In the genomic region with DNA sequence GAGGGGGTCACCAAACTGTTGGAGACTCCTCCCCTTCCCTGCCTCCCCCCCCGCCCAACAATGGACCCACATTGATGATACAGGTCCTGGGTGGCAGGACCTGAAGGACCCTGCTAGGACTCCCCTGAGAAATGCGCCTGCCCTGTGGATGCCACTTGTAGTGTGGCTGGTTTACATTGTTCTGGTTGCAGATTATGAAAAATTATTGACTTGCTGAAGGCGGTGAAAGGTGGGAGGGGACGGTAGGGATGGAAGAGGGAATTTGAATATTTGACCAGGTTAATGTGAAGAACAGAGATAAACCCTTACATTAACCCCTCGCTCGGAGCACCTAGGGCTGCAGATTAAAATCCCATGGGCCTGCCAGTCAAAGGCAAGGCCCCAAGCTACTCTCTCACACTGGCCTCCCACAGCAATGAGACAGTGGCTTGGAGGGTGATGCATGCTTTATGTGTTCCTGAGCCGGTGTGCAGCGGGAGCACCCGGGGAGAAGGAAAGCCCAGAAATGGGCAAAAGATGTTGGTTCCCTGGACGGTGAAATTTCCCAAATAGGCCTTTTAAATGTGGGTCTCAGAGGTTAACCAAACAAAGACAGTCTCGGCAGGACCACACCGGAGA, we compare ENCODE assay signal across 17 cellular contexts. TPM values are rescaled to one million over a fixed set of nuclear protein-coding genes. Genes with fewer than 3 reads are reported as not detected.
DNase-seq lines count a peak whose midpoint lies in the region; ATAC-seq and TF ChIP-seq lines count a peak whose summit lies in the region.
"Had no signal": no experiment of that assay in that cellular context is flagged by ENCODE, and none has a peak within 500 bp of the region (broad histone marks: within the 10 kb centered on the region; RNA-seq: fewer than 3 reads in every experiment).

No MANE protein-coding gene starts in this region.

- intact Hi-C loops in esophagus muscularis mucosa (cut with DNase I): no loop called here
- intact Hi-C loops in activated CD4-positive, alpha-beta T cell treated with anti-CD3 and anti-CD28 coated beads, Interleukin-2, amount 10 ng/mL, durations not matched to agents 24 days and 14 days (cut with micrococcal nuclease): loop anchor here (5.0 kb wide), 1 partner anchor 216 kb away; a partner anchor contains a TSS

- H3K27me3 Mint-ChIP-seq in nephron (ENCODE audit: low read depth): peaks cover 93% of the 10 kb centered on the region
- peaks cover 75% of the 10 kb centered on the region for H3K27me3 Mint-ChIP-seq in activated CD4-positive, alpha-beta T cell treated with anti-CD3 and anti-CD28 coated beads, Interleukin-2, amount 10 ng/mL, durations not matched to agents 24 days and 14 days

- no peaks in the 10 kb centered on the region for H3K36me3 Mint-ChIP-seq in nephron (ENCODE audit: low read depth)
- no peaks in the 10 kb centered on the region for H3K36me3 Mint-ChIP-seq in activated CD4-positive, alpha-beta T cell treated with anti-CD3 and anti-CD28 coated beads, Interleukin-2, amount 10 ng/mL, durations not matched to agents 24 days and 14 days (ENCODE audit: low read depth)

- H3K9me3 ChIP-seq in AG04450 (ENCODE audit: control insufficient read depth, insufficient read depth, low read length): no peaks in the 10 kb centered on the region; the same call in 1 of the 2 replicates
- no peaks in the 10 kb centered on the region for H3K9me3 ChIP-seq in esophagus muscularis mucosa
- no peaks in the 10 kb centered on the region for H3K9me3 ChIP-seq in WERI-Rb-1 (ENCODE audit: severe bottlenecking)
- H3K9me3 ChIP-seq: ascending aorta, BE2C, mucosa of descending colon had no signal

- H3K36me3 ChIP-seq in esophagus muscularis mucosa: peaks cover 0 to 12% (median 2%) of the 10 kb centered on the region in 4 donors
- no peaks in the 10 kb centered on the region for H3K36me3 ChIP-seq in WERI-Rb-1
- H3K36me3 ChIP-seq: ascending aorta, BE2C had no signal

- H3K9me3 Mint-ChIP-seq in nephron: peaks cover under 1% of the 10 kb centered on the region
- H3K9me3 Mint-ChIP-seq in activated CD4-positive, alpha-beta T cell treated with anti-CD3 and anti-CD28 coated beads, Interleukin-2, amount 10 ng/mL, durations not matched to agents 24 days and 14 days: no peaks in the 10 kb centered on the region

- CTCF ChIA-PET in AG04450 (lab: Charles Lee): interaction anchor here (1.0 to 1.6 kb wide), 3 partner anchors 11 to 44 kb away, joined by 3 to 6 read pairs (median 4); no protein-coding TSS in a partner anchor

- DNase-seq in AG04450 (ENCODE audit: low read depth, low spot score): no peak
- no peak for DNase-seq in HFF-Myc (ENCODE audit: extremely low read depth, low read depth)
- no peak for DNase-seq in esophagus muscularis mucosa (ENCODE audit: extremely low spot score)
- no peak for DNase-seq in GM19238 (ENCODE audit: insufficient read length, low spot score)
- no peak for DNase-seq in activated CD4-positive, alpha-beta T cell treated with anti-CD3 and anti-CD28 coated beads, Interleukin-2, amount 10 ng/mL, durations not matched to agents 24 days and 14 days
- DNase-seq in WERI-Rb-1: no peak
- DNase-seq: BE2C; GDM1; MM.1S; mucosa of descending colon; NCI-H526 treated with DMSO at 0.1 percent for 48 hours; SHP77 treated with DMSO at 0.1 percent for 48 hours; stimulated activated CD4-positive, alpha-beta T cell treated with anti-CD3 and anti-CD28 coated beads, Interleukin-12 subunit alpha, Interleukin-12 subunit beta, amount 100 ng/mL, for 4 hours had no signal

- peak overlapping the region; percentile 83 for H3K27ac ChIP-seq in AG04450 (ENCODE audit: low read depth, low read length)
- H3K27ac ChIP-seq in esophagus muscularis mucosa (replicated peaks in 1 of 4): peak overlapping the region; percentile 90 to 97 (median 94)
- H3K27ac ChIP-seq in WERI-Rb-1: no peak overlapping the region
- H3K27ac ChIP-seq: ascending aorta had no signal

- H3K4me1 Mint-ChIP-seq in nephron: peaks cover 28% of the 10 kb centered on the region
- H3K4me1 Mint-ChIP-seq in activated CD4-positive, alpha-beta T cell treated with anti-CD3 and anti-CD28 coated beads, Interleukin-2, amount 10 ng/mL, durations not matched to agents 24 days and 14 days: peaks cover 11% of the 10 kb centered on the region

- no peak for TF ChIP-seq CTCF in AG04450 (IDR thresholded peaks at IDR 0.05; ENCODE audit: low read depth, low read length)
- no peak for TF ChIP-seq CTCF in HFF-Myc (IDR thresholded peaks at IDR 0.05; ENCODE audit: low read depth, low read length, missing control alignments)
- no peak for TF ChIP-seq CTCF in esophagus muscularis mucosa (IDR thresholded peaks at IDR 0.05)
- no peak for TF ChIP-seq CTCF in nephron (IDR thresholded peaks at IDR 0.05; ENCODE audit: unreplicated experiment in 3 of 3)
- no peak for TF ChIP-seq CTCF in WERI-Rb-1 (IDR thresholded peaks at IDR 0.05; ENCODE audit: low read depth, low read length)

- WGBS in esophagus muscularis mucosa: 22% methylated on average over 12 of the region's 12 CpGs

- peak overlapping the region; percentile 1 to 20 (median 2) for H3K4me3 Mint-ChIP-seq in nephron
- no peak overlapping the region for H3K4me3 Mint-ChIP-seq in activated CD4-positive, alpha-beta T cell treated with anti-CD3 and anti-CD28 coated beads, Interleukin-2, amount 10 ng/mL, durations not matched to agents 24 days and 14 days

- H3K4me1 ChIP-seq in esophagus muscularis mucosa: peaks cover 28 to 74% (median 64%) of the 10 kb centered on the region in 4 donors
- H3K4me1 ChIP-seq: BE2C had no signal

- POLR2A ChIA-PET in AG04450 (lab: Yijun Ruan, JAX): interaction anchor here (0.9 kb wide), 1 partner anchor 698 kb away, joined by 5 read pairs; no protein-coding TSS in a partner anchor

- no peak for ATAC-seq in HG02973 (IDR thresholded peaks at IDR 0.05; ENCODE audit: unreplicated experiment)
- ATAC-seq: mucosa of descending colon had no signal

- TF ChIP-seq POLR2A in esophagus muscularis mucosa (IDR thresholded peaks at IDR 0.05; ENCODE audit: low read depth): no peak

- H3K4me3 ChIP-seq in AG04450 (ENCODE audit: low read depth, low read length) (peak overlapping the region; percentile 76), HFF-Myc (replicated peaks; ENCODE audit: low read depth, low read length) (peak overlapping the region; percentile 79), esophagus muscularis mucosa (peak overlapping the region; percentile 69 to 86 (median 78)), WERI-Rb-1 (ENCODE audit: low read depth, low read length) (no peak overlapping the region)

- H3K27me3 ChIP-seq in AG04450 (ENCODE audit: control insufficient read depth, insufficient read depth, low read length): no peaks in the 10 kb centered on the region
- peaks cover 0 to 65% (median 3%) of the 10 kb centered on the region in 4 donors for H3K27me3 ChIP-seq in esophagus muscularis mucosa
- peaks cover 92% of the 10 kb centered on the region for H3K27me3 ChIP-seq in WERI-Rb-1 (ENCODE audit: insufficient read depth, low read depth, severe bottlenecking)

- no peak overlapping the region for H3K27ac Mint-ChIP-seq in nephron
- no peak overlapping the region for H3K27ac Mint-ChIP-seq in activated CD4-positive, alpha-beta T cell treated with anti-CD3 and anti-CD28 coated beads, Interleukin-2, amount 10 ng/mL, durations not matched to agents 24 days and 14 days

- no peak for TF ChIP-seq EP300 in esophagus muscularis mucosa (IDR thresholded peaks at IDR 0.05)

RNA-seq across cellular contexts. Expression of a gene that starts 2.4 kb away (rescaled TPM):
- polyA plus RNA-seq in AG04450 (2011; rRNA removed): 17.3 TPM in 2 replicates
- 13.0 and 13.8 TPM in 2 replicates for polyA minus RNA-seq in AG04450 (2011; rRNA and poly(A)+ RNA removed)
- total RNA-seq in esophagus muscularis mucosa: 100 to 1,000 TPM in 3 of 4 donors, 10 to 100 TPM in 1; 66.6 to 170 (median 120) TPM
- total RNA-seq in activated CD4-positive, alpha-beta T cell treated with anti-CD3 and anti-CD28 coated beads, Interleukin-2, amount 10 ng/mL, durations not matched to agents 24 days and 14 days: not detected in 2 replicates
- total RNA-seq: endothelial cell of umbilical vein had no signal
- polyA plus RNA-seq: endothelial cell of umbilical vein had no signal

Comparison
In these comparisons a context has a peak if more than half of its experiments do, and no peak if none do; other contexts are left out.
1. RNA of a gene that starts 2.4 kb away (total RNA-seq): 66.6 to 170 TPM in esophagus muscularis mucosa; not detected in activated CD4-positive, alpha-beta T cell treated with anti-CD3 and anti-CD28 coated beads, Interleukin-2, amount 10 ng/mL, durations not matched to agents 24 days and 14 days; every median in the first group is over 10 times any median in the second.